Comparison of ENCODE assay signal across 8 cellular contexts in genomic region chr4:151045907-151046306, GRCh38. TPM values are rescaled to one million over a fixed set of nuclear protein-coding genes. Genes with fewer than 3 reads are reported as not detected.
DNase-seq lines count a peak whose midpoint lies in the region; ATAC-seq, FAIRE-seq and TF ChIP-seq lines count a peak whose summit lies in the region.
"Had no signal": no experiment of that assay in that cellular context is flagged by ENCODE, and none has a peak within 500 bp of the region (broad histone marks: within the 10 kb centered on the region; RNA-seq: fewer than 3 reads in every experiment).

No MANE protein-coding gene starts in this region.

- H3K4me2 ChIP-seq in OCI-LY3 (ENCODE audit: low read length) = no peak overlapping the region

- TF ChIP-seq CTCF in GM06990 (IDR thresholded peaks at IDR 0.05; ENCODE audit: insufficient read depth, low read length, poor library complexity, severe bottlenecking) (peak; percentile 20), OCI-LY3 (IDR thresholded peaks at IDR 0.05; ENCODE audit: low read depth, low read length) (peak; percentile 61)

- H3K27me3 ChIP-seq in GM06990 (replicated peaks; ENCODE audit: control insufficient read depth, insufficient read depth, low read length) = no peaks in the 10 kb centered on the region
- no peaks in the 10 kb centered on the region for H3K27me3 ChIP-seq in OCI-LY3 (ENCODE audit: low read depth, low read length)
- H3K27me3 ChIP-seq: body of pancreas had no signal

- ATAC-seq in left colon = peak; percentile 61
- ATAC-seq: body of pancreas had no signal

- no peaks in the 10 kb centered on the region for H4K20me1 ChIP-seq in OCI-LY3 (ENCODE audit: insufficient read depth, low read length)

- no peak for FAIRE-seq in GM12891 (lab: Jason Lieb, UNC)

- no peaks in the 10 kb centered on the region for H3K9me3 ChIP-seq in OCI-LY3 (ENCODE audit: insufficient read depth, low read length)
- H3K9me3 ChIP-seq: body of pancreas had no signal

- H3K4me3 ChIP-seq in GM06990 (replicated peaks; ENCODE audit: low read depth, low read length) (no peak overlapping the region), OCI-LY3 (ENCODE audit: low read length) (no peak overlapping the region)
- H3K4me3 ChIP-seq: body of pancreas had no signal

- intact Hi-C loops in left colon (cut with DNase I, micrococcal nuclease) = no loop called here

- no peaks in the 10 kb centered on the region for H3K79me2 ChIP-seq in OCI-LY3 (ENCODE audit: low read length)

- no peak overlapping the region for H2AFZ ChIP-seq in OCI-LY3 (ENCODE audit: low read depth, low read length)

- H3K4me1 ChIP-seq in OCI-LY3 (ENCODE audit: low read length) = no peaks in the 10 kb centered on the region
- H3K4me1 ChIP-seq: body of pancreas had no signal

- H3K36me3 ChIP-seq in GM06990 (ENCODE audit: control insufficient read depth, insufficient read depth, low read length) (no peaks in the 10 kb centered on the region), OCI-LY3 (replicated peaks; ENCODE audit: low read depth, low read length) (no peaks in the 10 kb centered on the region)

- DNase-seq in GM06990 (ENCODE audit: extremely low read depth, insufficient read length) (no peak), left colon (no peak), GM12891 (ENCODE audit: insufficient read length, low spot score) (no peak), MV-4-11 (lab: John Stamatoyannopoulos, UW) (no peak), NCI-H226 (no peak)

- TF ChIP-seq EP300 in Ishikawa (IDR thresholded peaks at IDR 0.05; ENCODE audit: borderline replicate concordance) = no peak

- TF ChIP-seq RAD21 in Ishikawa (IDR thresholded peaks at IDR 0.05; ENCODE audit: low read depth) = peak; percentile 58

- no peak for TF ChIP-seq POLR2A in GM12891 (IDR thresholded peaks at IDR 0.05; ENCODE audit: low read depth, low read length)

- H3K9ac ChIP-seq in OCI-LY3 (ENCODE audit: low read length) = no peak overlapping the region

- H3K27ac ChIP-seq in OCI-LY3 (ENCODE audit: low read length) = no peak overlapping the region
- H3K27ac ChIP-seq: body of pancreas had no signal

TF ChIP-seq in Ishikawa, 13 proteins besides CTCF, POLR2A, EP300 and RAD21:
- no peak for TF ChIP-seq CEBPB (IDR thresholded peaks at IDR 0.05)
- no peak for TF ChIP-seq TEAD4 (IDR thresholded peaks at IDR 0.05)
- TF ChIP-seq TAF1 (IDR thresholded peaks at IDR 0.05; ENCODE audit: low read depth) = no peak
- no peak for TF ChIP-seq NFIC (IDR thresholded peaks at IDR 0.05)
- no peak for TF ChIP-seq CREB1 (IDR thresholded peaks at IDR 0.05; ENCODE audit: low read depth)
- no peak for TF ChIP-seq EGR1 (IDR thresholded peaks at IDR 0.05)
- TF ChIP-seq REST (IDR thresholded peaks at IDR 0.05; ENCODE audit: low read depth) = no peak
- TF ChIP-seq YY1 (IDR thresholded peaks at IDR 0.05; ENCODE audit: low read depth) = no peak
- no peak for TF ChIP-seq USF1 (IDR thresholded peaks at IDR 0.05)
- TF ChIP-seq MAX (IDR thresholded peaks at IDR 0.05) = no peak
- TF ChIP-seq FOXM1 (IDR thresholded peaks at IDR 0.05; ENCODE audit: borderline replicate concordance, low read depth) = no peak
- no peak for TF ChIP-seq TCF12 (IDR thresholded peaks at IDR 0.05; ENCODE audit: low read depth)
- no peak for TF ChIP-seq ZBTB7A (IDR thresholded peaks at IDR 0.05; ENCODE audit: low read depth)

TF ChIP-seq in GM12891, 5 proteins besides CTCF, POLR2A, EP300 and RAD21:
- no peak for TF ChIP-seq PAX5 (IDR thresholded peaks at IDR 0.05; ENCODE audit: insufficient read depth, low read length, severe bottlenecking)
- TF ChIP-seq SPI1 (IDR thresholded peaks at IDR 0.05; ENCODE audit: low read depth, low read length) = no peak
- no peak for TF ChIP-seq TAF1 (IDR thresholded peaks at IDR 0.05; ENCODE audit: low read depth, low read length)
- TF ChIP-seq POLR2AphosphoS5 (IDR thresholded peaks at IDR 0.05; ENCODE audit: low read depth, low read length) = no peak
- no peak for TF ChIP-seq POU2F2 (IDR thresholded peaks at IDR 0.05; ENCODE audit: low read depth, low read length)

RNA-seq across cellular contexts. Expression of gene LRBA, which starts 30.8 kb away (rescaled TPM):
- total RNA-seq in left colon = 10 to 100 TPM; 65.7 to 80.0 TPM
- polyA plus RNA-seq in GM12891 (2012; ENCODE audit: low read depth, missing spikeins) = 41.6 TPM

RNA-seq across cellular contexts. Expression of gene RPS3A, which starts 53.5 kb away (rescaled TPM):
- total RNA-seq in left colon = 1,000 to 10,000 TPM; 1,187 to 1,396 TPM
- polyA plus RNA-seq in GM12891 (2012; ENCODE audit: low read depth, missing spikeins) = 4,824 TPM
